8 cellular contexts compared by ENCODE assay signal in genomic region chr4:88211473-88212252, GRCh38. TPM values are rescaled to one million over a fixed set of nuclear protein-coding genes. Genes with fewer than 3 reads are reported as not detected.
DNase-seq lines count a peak whose midpoint lies in the region; ATAC-seq, FAIRE-seq and TF ChIP-seq lines count a peak whose summit lies in the region.

No MANE protein-coding gene starts in this region.

- DNase-seq in AG08396 (ENCODE audit: low spot score) (peak; percentile 28), G401 (ENCODE audit: low spot score) (peak; percentile 75), Panc1 (ENCODE audit: low read depth, low spot score) (peak; percentile 30), GM12878 (ENCODE audit: low read depth, low spot score) (no peak)
- DNase-seq in stimulated activated CD4-positive, alpha-beta T cell treated with anti-CD3 and anti-CD28 coated beads, TNF-alpha, amount 100 ng/mL, for 24 hours (ENCODE audit: low read depth in 3 of 3) = peak in 2 of 3 experiments; percentile 25 to 43

- H3K36me3 ChIP-seq in Panc1 (ENCODE audit: control insufficient read depth, insufficient read depth, low read length) (no peaks in the 10 kb centered on the region), GM12878 (ENCODE audit: control insufficient read depth in 2 of 2, insufficient read depth in 2 of 2, low read length in 1 of 2) (no peaks in the 10 kb centered on the region)

- no peak overlapping the region for H3K4me2 ChIP-seq in GM12878 (ENCODE audit: control insufficient read depth, insufficient read depth)

- H3K9ac ChIP-seq in GM12878 (ENCODE audit: control insufficient read depth, insufficient read depth, low read length) = no peak overlapping the region

- no peaks in the 10 kb centered on the region for H3K4me1 ChIP-seq in Panc1 (ENCODE audit: control insufficient read depth, insufficient read depth, low read length)
- H3K4me1 ChIP-seq in GM12878 (ENCODE audit: control insufficient read depth, insufficient read depth, low read length) = no peaks in the 10 kb centered on the region

- no TSS peak for BruUV-seq in Panc1 (replicated peaks; lab: Mats Ljungman, UMichigan)
- BruUV-seq in GM12878 (replicated peaks; lab: Mats Ljungman, UMichigan) = no TSS peak

- no peaks in the 10 kb centered on the region; the same call in 1 of the 2 replicates for H3K27me3 ChIP-seq in Panc1 (ENCODE audit: control insufficient read depth, insufficient read depth, low read length)
- no peaks in the 10 kb centered on the region for H3K27me3 ChIP-seq in GM12878 (replicated peaks in 1 of 2; ENCODE audit: control insufficient read depth in 2 of 2, insufficient read depth in 2 of 2, low read length in 1 of 2)

- no peaks in the 10 kb centered on the region for H3K79me2 ChIP-seq in GM12878 (ENCODE audit: control insufficient read depth, insufficient read depth, low read length)

- RAD21 ChIA-PET in GM12878 (lab: Charles Lee; ENCODE audit: unreplicated experiment) = interaction anchor here (0.6 to 1.7 kb wide), 21 partner anchors 9 to 714 kb away, joined by 3 to 41 read pairs (median 3); partner anchors contain the start of gene SPP1

- 41% methylated on average over 18 of the region's 18 CpGs for WGBS in GM12878 (ENCODE audit: insufficient coverage, insufficient replicate concordance, low lambda C conversion rate, missing lambda C conversion rate)

- no peak overlapping the region for H3K4me3 ChIP-seq in Panc1 (ENCODE audit: low read depth in 2 of 2, low read length in 2 of 2)
- H3K4me3 ChIP-seq in GM12878 = no peak overlapping the region

- peak; percentile 87 for FAIRE-seq in GM12878 (lab: Jason Lieb, UNC)
- FAIRE-seq in islet of Langerhans (lab: Jason Lieb, UNC) = peak; percentile 92

- peak; percentile 62 for TF ChIP-seq CTCF in Panc1 (IDR thresholded peaks at IDR 0.05)
- peak; percentile 43 to 77 (median 69) for TF ChIP-seq CTCF in GM12878 (IDR thresholded peaks at IDR 0.05 in 2 of 3, conservative IDR thresholded peaks at IDR 0.05 in 1 of 3; ENCODE audit: control insufficient read depth in 2 of 3, extremely low read depth in 1 of 3, insufficient read depth in 1 of 3, low read depth in 3 of 3, low read length in 3 of 3)

- CTCF ChIA-PET in Panc1 (lab: Charles Lee) = interaction anchor here (0.6 to 1.4 kb wide), 2 partner anchors 154 to 178 kb away, joined by 3 to 12 read pairs; no protein-coding TSS in a partner anchor
- CTCF ChIA-PET in GM12878 (lab: Yijun Ruan, JAX) = interaction anchor here (0.6 to 9.0 kb wide), 53 partner anchors 8 to 729 kb away, joined by 3 to 159 read pairs (median 4); partner anchors contain the start of genes MEPE and SPP1

- SMC1A ChIA-PET in GM12878 (lab: Charles Lee; ENCODE audit: uncharacterized antibody, unreplicated experiment) = interaction anchor here (0.6 to 2.1 kb wide), 30 partner anchors 10 to 534 kb away, joined by 3 to 25 read pairs (median 4); no protein-coding TSS in a partner anchor

- POLR2A ChIA-PET in Panc1 (lab: Charles Lee) = no interaction called here
- POLR2A ChIA-PET in GM12878 (lab: Charles Lee) = interaction anchor here (1.4 kb wide), 1 partner anchor 300 kb away, joined by 4 read pairs; no protein-coding TSS in a partner anchor

- H4K20me1 ChIP-seq in GM12878 (ENCODE audit: control insufficient read depth, insufficient read depth) = no peaks in the 10 kb centered on the region

- peak; percentile 54 for ATAC-seq in HG03159 (IDR thresholded peaks at IDR 0.05; ENCODE audit: unreplicated experiment)
- peak; percentile 81 for ATAC-seq in Panc1
- peak; percentile 87 for ATAC-seq in GM12878
- no peak for ATAC-seq in HG02970 (IDR thresholded peaks at IDR 0.05; ENCODE audit: low FRiP score, unreplicated experiment)

- peak; percentile 95 for TF ChIP-seq RAD21 in GM12878 (IDR thresholded peaks at IDR 0.05; ENCODE audit: insufficient read depth, low read depth, low read length)

- H2AFZ ChIP-seq in GM12878 (ENCODE audit: control insufficient read depth, low read depth, low read length) = no peak overlapping the region

- H3K9me3 ChIP-seq in Panc1 (ENCODE audit: control insufficient read depth, insufficient read depth, low read depth, low read length) (no peaks in the 10 kb centered on the region), GM12878 (replicated peaks; ENCODE audit: control insufficient read depth, insufficient read depth, low read length) (no peaks in the 10 kb centered on the region)

- in situ Hi-C loops in G401 (cut with HindIII; ENCODE audit: low sequenced_read_pairs) (no loop called here), Panc1 (cut with HindIII; ENCODE audit: low pct_unique_long_range_greater_than_20kb, low sequenced_read_pairs) (no loop called here), GM12878 (cut with MboI) (loop anchor here (5.0 to 25.0 kb wide), 3 partner anchors 179 to 524 kb away; no protein-coding TSS in a partner anchor)

- intact Hi-C loops in Panc1 (cut with micrococcal nuclease; ENCODE audit: unreplicated experiment) (loop anchor here (1.0 to 5.0 kb wide), 3 partner anchors 156 to 359 kb away; no protein-coding TSS in a partner anchor), GM12878 (cut with micrococcal nuclease; ENCODE audit: unreplicated experiment) (loop anchor here (1.0 to 5.0 kb wide), 5 partner anchors 178 to 715 kb away; partner anchors contain the start of gene SPP1)

- no peak for TF ChIP-seq EP300 in GM12878 (IDR thresholded peaks at IDR 0.05; ENCODE audit: borderline replicate concordance in 1 of 2, control insufficient read depth in 1 of 2, low read depth in 2 of 2, low read length in 2 of 2)

- no peak overlapping the region; the same call in 1 of the 2 replicates for H3K27ac ChIP-seq in Panc1 (ENCODE audit: low read length)
- no peak overlapping the region for H3K27ac ChIP-seq in GM12878 (ENCODE audit: control insufficient read depth, insufficient read depth)

- no peak for TF ChIP-seq POLR2A in GM12878 (IDR thresholded peaks at IDR 0.05; ENCODE audit: low read depth, low read length)

TF ChIP-seq in GM12878, 131 proteins besides CTCF, POLR2A, EP300 and RAD21 (continues in another document):
- TF ChIP-seq FOXM1 (IDR thresholded peaks at IDR 0.05; ENCODE audit: low read depth, low read length) (0 out of 2 replicates have a peak, but pooled peaks have one; percentile 21), RB1 (IDR thresholded peaks at IDR 0.05; ENCODE audit: borderline replicate concordance) (0 out of 2 replicates have a peak, but pooled peaks have one; percentile 48), RELA (IDR thresholded peaks at IDR 0.05; ENCODE audit: borderline replicate concordance, partially characterized antibody) (no peak), TCF3 (IDR thresholded peaks at IDR 0.05; ENCODE audit: borderline replicate concordance, insufficient read depth, low read depth, low read length) (no peak), BRCA1 (IDR thresholded peaks at IDR 0.05; ENCODE audit: low read depth, low read length) (no peak), BHLHE40 (IDR thresholded peaks at IDR 0.05; ENCODE audit: borderline replicate concordance in 1 of 2, low read depth in 2 of 2, low read length in 1 of 2) (no peak), REST (IDR thresholded peaks at IDR 0.05; ENCODE audit: low read depth, low read length) (no peak)

RNA-seq across cellular contexts. Expression of gene ABCG2, which starts 53.2 kb away (rescaled TPM):
- total RNA-seq in G401 (2014; rRNA removed; shearing (Covaris generic)) = 310 and 332 TPM in 2 replicates
- total RNA-seq in Panc1 (2021; ENCODE audit: unreplicated experiment) (63.3 TPM), GM12878 (2014; rRNA removed) (0.06 TPM in 1 of 2 replicates, not detected in the other), GM12878 (2014; rRNA removed; fragmentation: Illumina TruSeq; extraction: Trizol) (0.04 TPM in 1 of 2 replicates, not detected in the other), GM12878 (2021) (not detected in 2 replicates)
- 15.7 TPM for polyA plus RNA-seq in Panc1 (2012; ENCODE audit: insufficient read length)
- not detected in 2 replicates for total RNA-seq in GM12878 (2013; cell fraction: nucleolus; rRNA removed)
- not detected for polyA plus RNA-seq in GM12878 (2011; ENCODE audit: low read depth)
- polyA plus RNA-seq in GM12878 (2011; rRNA removed) (not detected in 2 replicates), GM12878 (2014; fragmentation: Illumina TruSeq; extraction: Trizol) (0.03 TPM in 2 replicates), GM12878 (2014; fragmentation: Nextera tagmentation; extraction: Ambion mirVana) (not detected), GM12878 (2014; rRNA removed) (not detected in 2 replicates), GM12878 (2016; fragmentation: Nextera tagmentation; extraction: Ambion mirVana) (not detected)
- 0.02 TPM in 1 of 2 replicates, not detected in the other for polyA plus RNA-seq in GM12878 (2011; cell fraction: cytosol; rRNA removed)
- polyA plus RNA-seq in GM12878 (2011; cell fraction: nucleus; rRNA removed) = not detected in 2 replicates
- polyA plus RNA-seq in GM12878 (2012) = 0.03 TPM in 1 of 2 replicates, not detected in the other
- not detected in 2 replicates for polyA minus RNA-seq in GM12878 (2011; rRNA and poly(A)+ RNA removed)
- polyA minus RNA-seq in GM12878 (2011; cell fraction: cytosol; rRNA and poly(A)+ RNA removed) = not detected in 2 replicates
- not detected in 2 replicates for polyA minus RNA-seq in GM12878 (2011; cell fraction: nucleus; rRNA and poly(A)+ RNA removed)

Comparison
In these comparisons a context has a peak if more than half of its experiments do, and no peak if none do; other contexts are left out.
1. RNA of gene ABCG2, which starts 53.2 kb away (total RNA-seq): 310 to 332 TPM in G401 and 63.3 TPM in Panc1 (single experiment); 0.04 to 0.06 TPM in GM12878; every median in the first group is over 10 times any median in the second.